ENCODE assay signal across 1 cellular context in the genomic region with DNA sequence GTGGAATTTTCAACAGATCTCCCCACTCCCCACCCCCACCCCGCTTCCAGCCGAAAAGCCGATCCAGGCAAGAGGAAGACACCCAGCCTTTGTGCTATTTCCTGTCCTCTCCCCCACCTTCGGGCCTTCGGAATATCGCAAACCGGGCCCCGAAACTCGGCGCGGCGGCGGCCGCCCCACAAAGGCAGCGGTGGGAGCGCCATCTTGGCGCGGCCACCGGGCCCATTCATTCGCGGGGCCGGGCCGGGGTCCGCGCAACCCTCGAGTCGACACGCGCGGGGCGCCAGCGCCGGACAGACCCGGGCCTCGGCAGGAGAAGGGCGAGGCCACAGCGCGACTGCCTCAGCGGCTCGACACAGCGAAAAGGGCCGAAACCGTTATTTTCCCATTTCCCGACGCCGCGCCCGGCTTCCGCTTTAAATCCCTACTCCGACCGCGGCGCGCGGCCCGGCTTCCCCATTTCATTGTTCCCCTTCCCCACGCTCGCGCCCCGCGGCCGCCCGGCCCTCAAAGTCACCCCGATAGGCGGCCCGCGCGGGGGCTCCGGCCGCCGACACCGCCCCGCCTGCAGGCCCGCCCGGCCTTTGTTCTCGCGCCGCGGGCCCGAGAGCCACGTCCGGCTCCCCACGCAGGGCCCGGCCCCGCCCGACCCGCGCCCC.
A peak's percentile ranks its signal among the peaks of the same experiment; 100 is the strongest.
TF ChIP-seq lines count a peak whose summit lies in the region.

No MANE protein-coding gene starts in this region.

TF ChIP-seq in HepG2, 621 proteins besides CTCF, POLR2A, EP300 and RAD21 (continues in another document):
- no peak for TF ChIP-seq SMAD3 (CRISPR knock-in tag; IDR thresholded peaks at IDR 0.05)
- TF ChIP-seq KDM2A (CRISPR knock-in tag; IDR thresholded peaks at IDR 0.05; ENCODE audit: borderline replicate concordance, low read depth), result peak; percentile 35; the same call in 1 of the 2 replicates
- TF ChIP-seq MXD4 (CRISPR knock-in tag; IDR thresholded peaks at IDR 0.05), result no peak
- TF ChIP-seq MAFK (conservative IDR thresholded peaks at IDR 0.05 in 1 of 2, IDR thresholded peaks at IDR 0.05 in 1 of 2; ENCODE audit: low read length in 2 of 2), result no peak
- 0 out of 2 replicates have a peak, but pooled peaks have one; percentile 22 for TF ChIP-seq PHF21A (CRISPR knock-in tag; IDR thresholded peaks at IDR 0.05)
- TF ChIP-seq ZNF292 (CRISPR knock-in tag; IDR thresholded peaks at IDR 0.05; ENCODE audit: borderline replicate concordance, low read depth), result no peak
- TF ChIP-seq, protein P1, sequence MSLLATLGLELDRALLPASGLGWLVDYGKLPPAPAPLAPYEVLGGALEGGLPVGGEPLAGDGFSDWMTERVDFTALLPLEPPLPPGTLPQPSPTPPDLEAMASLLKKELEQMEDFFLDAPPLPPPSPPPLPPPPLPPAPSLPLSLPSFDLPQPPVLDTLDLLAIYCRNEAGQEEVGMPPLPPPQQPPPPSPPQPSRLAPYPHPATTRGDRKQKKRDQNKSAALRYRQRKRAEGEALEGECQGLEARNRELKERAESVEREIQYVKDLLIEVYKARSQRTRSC (CRISPR knock-in tag; IDR thresholded peaks at IDR 0.05; ENCODE audit: low read depth), result no peak
- TF ChIP-seq ZBTB3 (CRISPR knock-in tag; IDR thresholded peaks at IDR 0.05; ENCODE audit: borderline replicate concordance, low read depth), result peak; percentile 24; the same call in 1 of the 2 replicates
- no peak for TF ChIP-seq ZNF136 (CRISPR knock-in tag; IDR thresholded peaks at IDR 0.05; ENCODE audit: low read depth)
- TF ChIP-seq ZKSCAN1 (IDR thresholded peaks at IDR 0.05; ENCODE audit: low read length), result no peak
- peak; percentile 54; the same call in 1 of the 2 replicates for TF ChIP-seq ZBTB38 (CRISPR knock-in tag; IDR thresholded peaks at IDR 0.05)
- no peak for TF ChIP-seq SNAPC2 (CRISPR knock-in tag; IDR thresholded peaks at IDR 0.05)
- TF ChIP-seq NR2C2 (CRISPR knock-in tag; IDR thresholded peaks at IDR 0.05; ENCODE audit: borderline replicate concordance), result no peak
- no peak for TF ChIP-seq KLF15 (CRISPR knock-in tag; IDR thresholded peaks at IDR 0.05; ENCODE audit: borderline replicate concordance)
- TF ChIP-seq, protein P2, sequence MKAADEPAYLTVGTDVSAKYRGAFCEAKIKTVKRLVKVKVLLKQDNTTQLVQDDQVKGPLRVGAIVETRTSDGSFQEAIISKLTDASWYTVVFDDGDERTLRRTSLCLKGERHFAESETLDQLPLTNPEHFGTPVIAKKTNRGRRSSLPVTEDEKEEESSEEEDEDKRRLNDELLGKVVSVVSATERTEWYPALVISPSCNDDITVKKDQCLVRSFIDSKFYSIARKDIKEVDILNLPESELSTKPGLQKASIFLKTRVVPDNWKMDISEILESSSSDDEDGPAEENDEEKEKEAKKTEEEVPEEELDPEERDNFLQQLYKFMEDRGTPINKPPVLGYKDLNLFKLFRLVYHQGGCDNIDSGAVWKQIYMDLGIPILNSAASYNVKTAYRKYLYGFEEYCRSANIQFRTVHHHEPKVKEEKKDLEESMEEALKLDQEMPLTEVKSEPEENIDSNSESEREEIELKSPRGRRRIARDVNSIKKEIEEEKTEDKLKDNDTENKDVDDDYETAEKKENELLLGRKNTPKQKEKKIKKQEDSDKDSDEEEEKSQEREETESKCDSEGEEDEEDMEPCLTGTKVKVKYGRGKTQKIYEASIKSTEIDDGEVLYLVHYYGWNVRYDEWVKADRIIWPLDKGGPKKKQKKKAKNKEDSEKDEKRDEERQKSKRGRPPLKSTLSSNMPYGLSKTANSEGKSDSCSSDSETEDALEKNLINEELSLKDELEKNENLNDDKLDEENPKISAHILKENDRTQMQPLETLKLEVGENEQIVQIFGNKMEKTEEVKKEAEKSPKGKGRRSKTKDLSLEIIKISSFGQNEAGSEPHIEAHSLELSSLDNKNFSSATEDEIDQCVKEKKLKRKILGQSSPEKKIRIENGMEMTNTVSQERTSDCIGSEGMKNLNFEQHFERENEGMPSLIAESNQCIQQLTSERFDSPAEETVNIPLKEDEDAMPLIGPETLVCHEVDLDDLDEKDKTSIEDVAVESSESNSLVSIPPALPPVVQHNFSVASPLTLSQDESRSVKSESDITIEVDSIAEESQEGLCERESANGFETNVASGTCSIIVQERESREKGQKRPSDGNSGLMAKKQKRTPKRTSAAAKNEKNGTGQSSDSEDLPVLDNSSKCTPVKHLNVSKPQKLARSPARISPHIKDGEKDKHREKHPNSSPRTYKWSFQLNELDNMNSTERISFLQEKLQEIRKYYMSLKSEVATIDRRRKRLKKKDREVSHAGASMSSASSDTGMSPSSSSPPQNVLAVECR (CRISPR knock-in tag; IDR thresholded peaks at IDR 0.05; ENCODE audit: borderline replicate concordance), result peak; percentile 72
- no peak for TF ChIP-seq ZNF678 (CRISPR knock-in tag; IDR thresholded peaks at IDR 0.05)
- no peak for TF ChIP-seq ZSCAN20 (CRISPR knock-in tag; IDR thresholded peaks at IDR 0.05; ENCODE audit: borderline replicate concordance)
- TF ChIP-seq, protein P3, sequence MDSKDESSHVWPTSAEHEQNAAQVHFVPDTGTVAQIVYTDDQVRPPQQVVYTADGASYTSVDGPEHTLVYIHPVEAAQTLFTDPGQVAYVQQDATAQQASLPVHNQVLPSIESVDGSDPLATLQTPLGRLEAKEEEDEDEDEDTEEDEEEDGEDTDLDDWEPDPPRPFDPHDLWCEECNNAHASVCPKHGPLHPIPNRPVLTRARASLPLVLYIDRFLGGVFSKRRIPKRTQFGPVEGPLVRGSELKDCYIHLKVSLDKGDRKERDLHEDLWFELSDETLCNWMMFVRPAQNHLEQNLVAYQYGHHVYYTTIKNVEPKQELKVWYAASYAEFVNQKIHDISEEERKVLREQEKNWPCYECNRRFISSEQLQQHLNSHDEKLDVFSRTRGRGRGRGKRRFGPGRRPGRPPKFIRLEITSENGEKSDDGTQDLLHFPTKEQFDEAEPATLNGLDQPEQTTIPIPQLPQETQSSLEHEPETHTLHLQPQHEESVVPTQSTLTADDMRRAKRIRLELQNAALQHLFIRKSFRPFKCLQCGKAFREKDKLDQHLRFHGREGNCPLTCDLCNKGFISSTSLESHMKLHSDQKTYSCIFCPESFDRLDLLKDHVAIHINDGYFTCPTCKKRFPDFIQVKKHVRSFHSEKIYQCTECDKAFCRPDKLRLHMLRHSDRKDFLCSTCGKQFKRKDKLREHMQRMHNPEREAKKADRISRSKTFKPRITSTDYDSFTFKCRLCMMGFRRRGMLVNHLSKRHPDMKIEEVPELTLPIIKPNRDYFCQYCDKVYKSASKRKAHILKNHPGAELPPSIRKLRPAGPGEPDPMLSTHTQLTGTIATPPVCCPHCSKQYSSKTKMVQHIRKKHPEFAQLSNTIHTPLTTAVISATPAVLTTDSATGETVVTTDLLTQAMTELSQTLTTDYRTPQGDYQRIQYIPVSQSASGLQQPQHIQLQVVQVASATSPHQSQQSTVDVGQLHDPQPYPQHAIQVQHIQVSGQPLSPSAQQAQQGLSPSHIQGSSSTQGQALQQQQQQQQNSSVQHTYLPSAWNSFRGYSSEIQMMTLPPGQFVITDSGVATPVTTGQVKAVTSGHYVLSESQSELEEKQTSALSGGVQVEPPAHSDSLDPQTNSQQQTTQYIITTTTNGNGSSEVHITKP (CRISPR knock-in tag; IDR thresholded peaks at IDR 0.05; ENCODE audit: low read depth), result no peak
- no peak for TF ChIP-seq ZFP37 (CRISPR knock-in tag; IDR thresholded peaks at IDR 0.05; ENCODE audit: borderline replicate concordance)
- TF ChIP-seq, protein P4, sequence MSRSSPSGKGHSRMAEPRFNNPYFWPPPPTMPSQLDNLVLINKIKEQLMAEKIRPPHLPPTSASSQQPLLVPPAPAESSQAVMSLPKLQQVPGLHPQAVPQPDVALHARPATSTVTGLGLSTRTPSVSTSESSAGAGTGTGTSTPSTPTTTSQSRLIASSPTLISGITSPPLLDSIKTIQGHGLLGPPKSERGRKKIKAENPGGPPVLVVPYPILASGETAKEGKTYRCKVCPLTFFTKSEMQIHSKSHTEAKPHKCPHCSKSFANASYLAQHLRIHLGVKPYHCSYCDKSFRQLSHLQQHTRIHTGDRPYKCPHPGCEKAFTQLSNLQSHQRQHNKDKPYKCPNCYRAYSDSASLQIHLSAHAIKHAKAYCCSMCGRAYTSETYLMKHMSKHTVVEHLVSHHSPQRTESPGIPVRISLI (CRISPR knock-in tag; IDR thresholded peaks at IDR 0.05; ENCODE audit: borderline replicate concordance), result no peak
- TF ChIP-seq ATF1 (CRISPR knock-in tag; IDR thresholded peaks at IDR 0.05), result no peak
- no peak for TF ChIP-seq TOPORS (CRISPR knock-in tag; IDR thresholded peaks at IDR 0.05)
- 0 out of 2 replicates have a peak, but pooled peaks have one; percentile 33 for TF ChIP-seq DNMT1 (CRISPR knock-in tag; IDR thresholded peaks at IDR 0.05)
- no peak for TF ChIP-seq TCF7L2 (IDR thresholded peaks at IDR 0.05; ENCODE audit: low read depth, low read length)
- TF ChIP-seq, protein P5, sequence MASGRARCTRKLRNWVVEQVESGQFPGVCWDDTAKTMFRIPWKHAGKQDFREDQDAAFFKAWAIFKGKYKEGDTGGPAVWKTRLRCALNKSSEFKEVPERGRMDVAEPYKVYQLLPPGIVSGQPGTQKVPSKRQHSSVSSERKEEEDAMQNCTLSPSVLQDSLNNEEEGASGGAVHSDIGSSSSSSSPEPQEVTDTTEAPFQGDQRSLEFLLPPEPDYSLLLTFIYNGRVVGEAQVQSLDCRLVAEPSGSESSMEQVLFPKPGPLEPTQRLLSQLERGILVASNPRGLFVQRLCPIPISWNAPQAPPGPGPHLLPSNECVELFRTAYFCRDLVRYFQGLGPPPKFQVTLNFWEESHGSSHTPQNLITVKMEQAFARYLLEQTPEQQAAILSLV (CRISPR knock-in tag; IDR thresholded peaks at IDR 0.05; ENCODE audit: borderline replicate concordance), result peak; percentile 58; the same call in 1 of the 2 replicates
- no peak for TF ChIP-seq KAT8 (CRISPR knock-in tag; IDR thresholded peaks at IDR 0.05)
- TF ChIP-seq, protein P6, sequence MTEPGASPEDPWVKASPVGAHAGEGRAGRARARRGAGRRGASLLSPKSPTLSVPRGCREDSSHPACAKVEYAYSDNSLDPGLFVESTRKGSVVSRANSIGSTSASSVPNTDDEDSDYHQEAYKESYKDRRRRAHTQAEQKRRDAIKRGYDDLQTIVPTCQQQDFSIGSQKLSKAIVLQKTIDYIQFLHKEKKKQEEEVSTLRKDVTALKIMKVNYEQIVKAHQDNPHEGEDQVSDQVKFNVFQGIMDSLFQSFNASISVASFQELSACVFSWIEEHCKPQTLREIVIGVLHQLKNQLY (CRISPR knock-in tag; IDR thresholded peaks at IDR 0.05), result no peak
- TF ChIP-seq, protein P7, sequence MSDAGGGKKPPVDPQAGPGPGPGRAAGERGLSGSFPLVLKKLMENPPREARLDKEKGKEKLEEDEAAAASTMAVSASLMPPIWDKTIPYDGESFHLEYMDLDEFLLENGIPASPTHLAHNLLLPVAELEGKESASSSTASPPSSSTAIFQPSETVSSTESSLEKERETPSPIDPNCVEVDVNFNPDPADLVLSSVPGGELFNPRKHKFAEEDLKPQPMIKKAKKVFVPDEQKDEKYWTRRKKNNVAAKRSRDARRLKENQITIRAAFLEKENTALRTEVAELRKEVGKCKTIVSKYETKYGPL (CRISPR knock-in tag; IDR thresholded peaks at IDR 0.05), result no peak
- TF ChIP-seq ZNF546 (CRISPR knock-in tag; conservative IDR thresholded peaks at IDR 0.05), result no peak
- no peak for TF ChIP-seq ISX (CRISPR knock-in tag; conservative IDR thresholded peaks at IDR 0.05)
- TF ChIP-seq, protein P8, sequence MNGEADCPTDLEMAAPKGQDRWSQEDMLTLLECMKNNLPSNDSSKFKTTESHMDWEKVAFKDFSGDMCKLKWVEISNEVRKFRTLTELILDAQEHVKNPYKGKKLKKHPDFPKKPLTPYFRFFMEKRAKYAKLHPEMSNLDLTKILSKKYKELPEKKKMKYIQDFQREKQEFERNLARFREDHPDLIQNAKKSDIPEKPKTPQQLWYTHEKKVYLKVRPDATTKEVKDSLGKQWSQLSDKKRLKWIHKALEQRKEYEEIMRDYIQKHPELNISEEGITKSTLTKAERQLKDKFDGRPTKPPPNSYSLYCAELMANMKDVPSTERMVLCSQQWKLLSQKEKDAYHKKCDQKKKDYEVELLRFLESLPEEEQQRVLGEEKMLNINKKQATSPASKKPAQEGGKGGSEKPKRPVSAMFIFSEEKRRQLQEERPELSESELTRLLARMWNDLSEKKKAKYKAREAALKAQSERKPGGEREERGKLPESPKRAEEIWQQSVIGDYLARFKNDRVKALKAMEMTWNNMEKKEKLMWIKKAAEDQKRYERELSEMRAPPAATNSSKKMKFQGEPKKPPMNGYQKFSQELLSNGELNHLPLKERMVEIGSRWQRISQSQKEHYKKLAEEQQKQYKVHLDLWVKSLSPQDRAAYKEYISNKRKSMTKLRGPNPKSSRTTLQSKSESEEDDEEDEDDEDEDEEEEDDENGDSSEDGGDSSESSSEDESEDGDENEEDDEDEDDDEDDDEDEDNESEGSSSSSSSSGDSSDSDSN (CRISPR knock-in tag; IDR thresholded peaks at IDR 0.05), result peak; percentile 47; the same call in 1 of the 2 replicates
- TF ChIP-seq, protein P9, sequence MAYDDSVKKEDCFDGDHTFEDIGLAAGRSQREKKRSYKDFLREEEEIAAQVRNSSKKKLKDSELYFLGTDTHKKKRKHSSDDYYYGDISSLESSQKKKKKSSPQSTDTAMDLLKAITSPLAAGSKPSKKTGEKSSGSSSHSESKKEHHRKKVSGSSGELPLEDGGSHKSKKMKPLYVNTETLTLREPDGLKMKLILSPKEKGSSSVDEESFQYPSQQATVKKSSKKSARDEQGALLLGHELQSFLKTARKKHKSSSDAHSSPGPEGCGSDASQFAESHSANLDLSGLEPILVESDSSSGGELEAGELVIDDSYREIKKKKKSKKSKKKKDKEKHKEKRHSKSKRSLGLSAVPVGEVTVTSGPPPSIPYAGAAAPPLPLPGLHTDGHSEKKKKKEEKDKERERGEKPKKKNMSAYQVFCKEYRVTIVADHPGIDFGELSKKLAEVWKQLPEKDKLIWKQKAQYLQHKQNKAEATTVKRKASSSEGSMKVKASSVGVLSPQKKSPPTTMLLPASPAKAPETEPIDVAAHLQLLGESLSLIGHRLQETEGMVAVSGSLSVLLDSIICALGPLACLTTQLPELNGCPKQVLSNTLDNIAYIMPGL (CRISPR knock-in tag; IDR thresholded peaks at IDR 0.05; ENCODE audit: borderline replicate concordance in 1 of 2, low read depth in 1 of 2), result peak in 1 of 2 experiments; percentile 63; a peak in 2 of 4 replicates
- TF ChIP-seq, protein P10, sequence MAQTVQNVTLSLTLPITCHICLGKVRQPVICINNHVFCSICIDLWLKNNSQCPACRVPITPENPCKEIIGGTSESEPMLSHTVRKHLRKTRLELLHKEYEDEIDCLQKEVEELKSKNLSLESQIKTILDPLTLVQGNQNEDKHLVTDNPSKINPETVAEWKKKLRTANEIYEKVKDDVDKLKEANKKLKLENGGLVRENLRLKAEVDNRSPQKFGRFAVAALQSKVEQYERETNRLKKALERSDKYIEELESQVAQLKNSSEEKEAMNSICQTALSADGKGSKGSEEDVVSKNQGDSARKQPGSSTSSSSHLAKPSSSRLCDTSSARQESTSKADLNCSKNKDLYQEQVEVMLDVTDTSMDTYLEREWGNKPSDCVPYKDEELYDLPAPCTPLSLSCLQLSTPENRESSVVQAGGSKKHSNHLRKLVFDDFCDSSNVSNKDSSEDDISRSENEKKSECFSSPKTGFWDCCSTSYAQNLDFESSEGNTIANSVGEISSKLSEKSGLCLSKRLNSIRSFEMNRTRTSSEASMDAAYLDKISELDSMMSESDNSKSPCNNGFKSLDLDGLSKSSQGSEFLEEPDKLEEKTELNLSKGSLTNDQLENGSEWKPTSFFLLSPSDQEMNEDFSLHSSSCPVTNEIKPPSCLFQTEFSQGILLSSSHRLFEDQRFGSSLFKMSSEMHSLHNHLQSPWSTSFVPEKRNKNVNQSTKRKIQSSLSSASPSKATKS (CRISPR knock-in tag; IDR thresholded peaks at IDR 0.05), result no peak
- 0 out of 2 replicates have a peak, but pooled peaks have one; percentile 21 for TF ChIP-seq HOXA5 (CRISPR knock-in tag; IDR thresholded peaks at IDR 0.05)
- TF ChIP-seq IRX3 (CRISPR knock-in tag; IDR thresholded peaks at IDR 0.05; ENCODE audit: borderline replicate concordance, low read depth), result no peak
- TF ChIP-seq GLI4 (CRISPR knock-in tag; IDR thresholded peaks at IDR 0.05; ENCODE audit: borderline replicate concordance), result no peak
- TF ChIP-seq ZNF20 (CRISPR knock-in tag; IDR thresholded peaks at IDR 0.05), result no peak
- TF ChIP-seq STAT5B (CRISPR knock-in tag; IDR thresholded peaks at IDR 0.05), result no peak
